In genomic region chr20:59174975-59175374, GRCh38 we compare ENCODE assay signal across 22 cellular contexts. TPM values are rescaled to one million over a fixed set of nuclear protein-coding genes. Genes with fewer than 3 reads are reported as not detected.
"Had no signal": no experiment of that assay in that cellular context is flagged by ENCODE, and none has a peak within 500 bp of the region (broad histone marks: within the 10 kb centered on the region; RNA-seq: fewer than 3 reads in every experiment).

No MANE protein-coding gene starts in this region.

- H3K27ac Mint-ChIP-seq: activated CD4-positive, alpha-beta T cell treated with anti-CD3 and anti-CD28 coated beads, Interleukin-2, amount 10 ng/mL, durations not matched to agents 7 days and 5 days; activated CD8-positive, alpha-beta memory T cell treated with anti-CD3 and anti-CD28 coated beads, Interleukin-2, amount 10 ng/mL, durations not matched to agents 7 days and 5 days; progenitor cell of endocrine pancreas; type B pancreatic cell; WTC11 had no signal

- H3K9me3 ChIP-seq: esophagus squamous epithelium had no signal

- H3K4me3 Mint-ChIP-seq: activated CD4-positive, alpha-beta T cell treated with anti-CD3 and anti-CD28 coated beads, Interleukin-2, amount 10 ng/mL, durations not matched to agents 7 days and 5 days; activated CD8-positive, alpha-beta memory T cell treated with anti-CD3 and anti-CD28 coated beads, Interleukin-2, amount 10 ng/mL, durations not matched to agents 7 days and 5 days; type B pancreatic cell; WTC11 had no signal

- H3K36me3 ChIP-seq: cardiac muscle cell, esophagus squamous epithelium had no signal

- H3K27me3 ChIP-seq: cardiac muscle cell had no signal

- H3K27ac ChIP-seq: cardiac muscle cell, esophagus squamous epithelium, skin epidermis had no signal

- H3K27me3 Mint-ChIP-seq: activated CD4-positive, alpha-beta T cell treated with anti-CD3 and anti-CD28 coated beads, Interleukin-2, amount 10 ng/mL, durations not matched to agents 7 days and 5 days; activated CD8-positive, alpha-beta memory T cell treated with anti-CD3 and anti-CD28 coated beads, Interleukin-2, amount 10 ng/mL, durations not matched to agents 7 days and 5 days had no signal

- DNase-seq: activated CD4-positive, alpha-beta T cell treated with anti-CD3 and anti-CD28 coated beads, Interleukin-2, amount 10 ng/mL, durations not matched to agents 7 days and 5 days; activated CD8-positive, alpha-beta memory T cell treated with anti-CD3 and anti-CD28 coated beads, Interleukin-2, amount 10 ng/mL, durations not matched to agents 7 days and 5 days; activated T-cell treated with anti-CD3 and anti-CD28 coated beads, Interleukin-2, amount 50 U/mL, for 1 hour; esophagus squamous epithelium; hypothalamus; left ventricle myocardium superior; mesendoderm; right cardiac atrium; SIG-M5; stimulated activated CD4-positive, alpha-beta T cell treated with anti-CD3 and anti-CD28 coated beads, Interleukin-15, amount 100 ng/mL, for 24 hours; stimulated activated CD4-positive, alpha-beta T cell treated with anti-CD3 and anti-CD28 coated beads, Interleukin-4, amount 100 ng/mL, for 1 hour; stimulated activated naive CD4-positive, alpha-beta T cell treated with Interleukin-2 at 50 U/mL for 16 hours; T-helper 2 cell had no signal

- H3K4me1 Mint-ChIP-seq: WTC11 had no signal

- ATAC-seq: activated CD8-positive, alpha-beta memory T cell treated with anti-CD3 and anti-CD28 coated beads, Interleukin-2, amount 10 ng/mL, durations not matched to agents 7 days and 5 days; left ventricle myocardium superior; WTC11 had no signal

- H3K9me3 Mint-ChIP-seq: WTC11 had no signal

- H3K36me3 Mint-ChIP-seq: type B pancreatic cell, WTC11 had no signal

- H3K4me3 ChIP-seq: cardiac muscle cell, esophagus squamous epithelium, skin epidermis had no signal

RNA-seq across cellular contexts. Expression of gene ZNF831, which starts 11.4 kb away (rescaled TPM):
- total RNA-seq: cardiac muscle cell, fibroblast of villous mesenchyme, glomerular endothelial cell, kidney epithelial cell, progenitor cell of endocrine pancreas had no signal
- polyA plus RNA-seq: cardiac muscle cell, neural cell had no signal
